Comparison of ENCODE assay signal across 8 cellular contexts in the genomic region with DNA sequence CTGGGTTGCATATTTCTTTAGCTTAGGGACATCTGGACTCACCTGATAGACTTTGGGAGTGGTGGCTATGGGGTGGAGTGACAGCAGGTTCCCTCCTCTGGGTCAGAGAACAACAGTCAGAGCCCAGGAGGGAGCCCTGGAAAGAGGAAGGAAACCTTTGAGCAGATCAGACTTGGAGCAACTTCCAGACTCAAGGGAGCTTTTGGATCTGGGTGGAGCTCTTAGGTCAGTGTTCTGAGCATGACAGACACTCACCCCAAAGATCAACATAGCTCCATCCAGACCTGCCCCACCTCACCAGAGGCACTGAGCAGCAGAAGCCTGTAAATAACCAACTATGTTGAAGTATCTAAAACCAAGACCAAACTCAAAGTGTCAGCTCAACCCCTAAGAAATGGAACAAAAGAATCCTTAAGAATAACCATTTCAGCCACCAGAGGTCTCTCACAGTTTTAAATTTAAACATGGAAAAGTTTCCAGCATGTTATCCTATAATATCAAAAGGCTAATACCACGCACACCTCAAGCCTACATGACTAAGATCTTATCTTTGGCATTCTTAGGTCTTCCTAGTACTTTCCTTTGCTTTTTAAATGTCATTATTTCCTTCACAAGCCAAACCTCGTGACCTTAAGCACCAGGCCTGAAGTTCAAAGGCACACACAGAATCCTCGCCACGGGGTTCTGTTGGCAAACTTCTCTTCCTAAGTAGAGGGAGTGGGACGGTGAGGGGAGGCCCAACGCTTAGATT. TPM values are rescaled to one million over a fixed set of nuclear protein-coding genes. Genes with fewer than 3 reads are reported as not detected.
DNase-seq lines count a peak whose midpoint lies in the region; ATAC-seq and TF ChIP-seq lines count a peak whose summit lies in the region.

No MANE protein-coding gene starts in this region.

- peak; percentile 10 for DNase-seq in DMS114 treated with DMSO at 0.1 percent for 48 hours (lab: John Stamatoyannopoulos, UW; ENCODE audit: unreplicated experiment)
- DNase-seq in RKO (ENCODE audit: low spot score): peak; percentile 35
- DNase-seq in fibroblast of mammary gland (ENCODE audit: low read depth): peak; percentile 69
- DNase-seq in progenitor cell of endocrine pancreas (ENCODE audit: low spot score, unreplicated experiment): no peak
- DNase-seq in central memory CD4-positive, alpha-beta T cell: no peak
- DNase-seq in stimulated activated naive CD4-positive, alpha-beta T cell (lab: John Stamatoyannopoulos, UW): no peak
- no peak for DNase-seq in activated CD4-positive, alpha-beta memory T cell treated with anti-CD3 and anti-CD28 coated beads for 36 hours

- peaks cover 5% of the 10 kb centered on the region for H3K9me3 Mint-ChIP-seq in progenitor cell of endocrine pancreas (ENCODE audit: low read depth)
- H3K9me3 Mint-ChIP-seq in activated CD4-positive, alpha-beta memory T cell treated with anti-CD3 and anti-CD28 coated beads for 36 hours: no peaks in the 10 kb centered on the region

- no peak overlapping the region for H3K27ac Mint-ChIP-seq in progenitor cell of endocrine pancreas
- no peak overlapping the region for H3K27ac Mint-ChIP-seq in activated CD4-positive, alpha-beta memory T cell treated with anti-CD3 and anti-CD28 coated beads for 36 hours

- peaks cover 10% of the 10 kb centered on the region for H3K36me3 Mint-ChIP-seq in progenitor cell of endocrine pancreas (ENCODE audit: insufficient read depth)
- H3K36me3 Mint-ChIP-seq in activated CD4-positive, alpha-beta memory T cell treated with anti-CD3 and anti-CD28 coated beads for 36 hours: no peaks in the 10 kb centered on the region

- intact Hi-C loops in activated CD4-positive, alpha-beta memory T cell treated with anti-CD3 and anti-CD28 coated beads for 36 hours (cut with micrococcal nuclease): no loop called here

- H3K4me1 Mint-ChIP-seq in progenitor cell of endocrine pancreas (ENCODE audit: low read depth): no peaks in the 10 kb centered on the region
- peaks cover 2% of the 10 kb centered on the region for H3K4me1 Mint-ChIP-seq in activated CD4-positive, alpha-beta memory T cell treated with anti-CD3 and anti-CD28 coated beads for 36 hours (ENCODE audit: low read depth)

- CTCF ChIA-PET in activated CD4-positive, alpha-beta memory T cell treated with anti-CD3 and anti-CD28 coated beads for 36 hours (lab: Charles Lee): interaction anchor here (0.6 to 5.6 kb wide), 7 partner anchors 9 to 115 kb away, joined by 3 to 31 read pairs (median 5); no protein-coding TSS in a partner anchor

- H3K27me3 Mint-ChIP-seq in progenitor cell of endocrine pancreas: no peaks in the 10 kb centered on the region
- no peaks in the 10 kb centered on the region for H3K27me3 Mint-ChIP-seq in activated CD4-positive, alpha-beta memory T cell treated with anti-CD3 and anti-CD28 coated beads for 36 hours

- ATAC-seq in GM18909 (IDR thresholded peaks at IDR 0.05; ENCODE audit: poor library complexity, unreplicated experiment): no peak

- peak; percentile 52 for TF ChIP-seq CTCF in fibroblast of mammary gland (conservative IDR thresholded peaks at IDR 0.05; ENCODE audit: control insufficient read depth, insufficient read depth, low read depth, low read length)
- peak; percentile 28 for TF ChIP-seq CTCF in progenitor cell of endocrine pancreas (IDR thresholded peaks at IDR 0.05; ENCODE audit: unreplicated experiment)

- H3K4me3 ChIP-seq in fibroblast of mammary gland (ENCODE audit: control insufficient read depth, low read depth, low read length): no peak overlapping the region

- H3K4me3 Mint-ChIP-seq in progenitor cell of endocrine pancreas (ENCODE audit: low read depth): no peak overlapping the region
- H3K4me3 Mint-ChIP-seq in activated CD4-positive, alpha-beta memory T cell treated with anti-CD3 and anti-CD28 coated beads for 36 hours: no peak overlapping the region

- POLR2A ChIA-PET in activated CD4-positive, alpha-beta memory T cell treated with anti-CD3 and anti-CD28 coated beads for 36 hours (lab: Charles Lee): interaction anchor here (0.8 kb wide), 1 partner anchor 114 kb away, joined by 3 read pairs; no protein-coding TSS in a partner anchor

RNA-seq across cellular contexts. Expression of gene UMPS, which starts 56.4 kb away (rescaled TPM):
- 49.0 and 50.3 TPM in 2 replicates for total RNA-seq in progenitor cell of endocrine pancreas
- total RNA-seq in activated CD4-positive, alpha-beta memory T cell treated with anti-CD3 and anti-CD28 coated beads for 36 hours: 10 to 100 TPM; 40.9 to 48.1 TPM

Comparison
In these comparisons a context has a peak if more than half of its experiments do, and no peak if none do; other contexts are left out.
1. DNase-seq: peak in DMS114 treated with DMSO at 0.1 percent for 48 hours (single experiment), RKO (single experiment) and fibroblast of mammary gland (single experiment); none in progenitor cell of endocrine pancreas (single experiment), central memory CD4-positive, alpha-beta T cell (single experiment), stimulated activated naive CD4-positive, alpha-beta T cell (0 of 6) and activated CD4-positive, alpha-beta memory T cell treated with anti-CD3 and anti-CD28 coated beads for 36 hours (single experiment).